Comparison of ENCODE assay signal across 8 cellular contexts in genomic region chr9:95425910-95426551, GRCh38.
DNase-seq lines count a peak whose midpoint lies in the region; ATAC-seq and TF ChIP-seq lines count a peak whose summit lies in the region.

No MANE protein-coding gene starts in this region.

- DNase-seq in AG04450 (ENCODE audit: low read depth, low spot score) (no peak), RPMI7951 (ENCODE audit: low read depth) (peak; percentile 18), epithelial cell of proximal tubule (ENCODE audit: low read depth) (no peak), omental fat pad (ENCODE audit: low spot score) (no peak), GDM1 (lab: John Stamatoyannopoulos, UW) (no peak)

- H3K27ac ChIP-seq in AG04450 (ENCODE audit: low read depth, low read length): peak overlapping the region; percentile 80

- POLR2A ChIA-PET in AG04450 (lab: Yijun Ruan, JAX): interaction anchor here (0.5 kb wide), 1 partner anchor 720 kb away, joined by 8 read pairs; no protein-coding TSS in a partner anchor

- TF ChIP-seq CTCF in AG04450 (IDR thresholded peaks at IDR 0.05; ENCODE audit: low read depth, low read length) (no peak), epithelial cell of proximal tubule (conservative IDR thresholded peaks at IDR 0.05; ENCODE audit: low read depth, low read length) (no peak), omental fat pad (IDR thresholded peaks at IDR 0.05) (no peak)

- peaks cover 27% of the 10 kb centered on the region for H3K9me3 ChIP-seq in AG04450 (ENCODE audit: control insufficient read depth, insufficient read depth, low read length)

- H3K4me3 ChIP-seq in AG04450 (ENCODE audit: low read depth, low read length): peak overlapping the region; percentile 54
- peak overlapping the region; percentile 60 for H3K4me3 ChIP-seq in epithelial cell of proximal tubule (ENCODE audit: low read depth, low read length)

- ATAC-seq in GM21423 (IDR thresholded peaks at IDR 0.05; ENCODE audit: unreplicated experiment) (peak; percentile 14), omental fat pad (ENCODE audit: low FRiP score) (peak; percentile 19), HG03342 (IDR thresholded peaks at IDR 0.05; ENCODE audit: unreplicated experiment) (no peak), HG02970 (IDR thresholded peaks at IDR 0.05; ENCODE audit: low FRiP score, unreplicated experiment) (no peak)

- CTCF ChIA-PET in AG04450 (lab: Charles Lee): interaction anchor here (0.5 to 0.7 kb wide), 2 partner anchors 37 to 1240 kb away, joined by 3 to 4 read pairs; no protein-coding TSS in a partner anchor

- H3K27me3 ChIP-seq in AG04450 (ENCODE audit: control insufficient read depth, insufficient read depth, low read length): no peaks in the 10 kb centered on the region

Comparison
In these comparisons a context has a peak if more than half of its experiments do, and no peak if none do; other contexts are left out.
1. ATAC-seq: peak in GM21423 (single experiment) and omental fat pad (single experiment); none in HG03342 (single experiment) and HG02970 (single experiment).